1 cellular context compared by ENCODE assay signal in the genomic region with DNA sequence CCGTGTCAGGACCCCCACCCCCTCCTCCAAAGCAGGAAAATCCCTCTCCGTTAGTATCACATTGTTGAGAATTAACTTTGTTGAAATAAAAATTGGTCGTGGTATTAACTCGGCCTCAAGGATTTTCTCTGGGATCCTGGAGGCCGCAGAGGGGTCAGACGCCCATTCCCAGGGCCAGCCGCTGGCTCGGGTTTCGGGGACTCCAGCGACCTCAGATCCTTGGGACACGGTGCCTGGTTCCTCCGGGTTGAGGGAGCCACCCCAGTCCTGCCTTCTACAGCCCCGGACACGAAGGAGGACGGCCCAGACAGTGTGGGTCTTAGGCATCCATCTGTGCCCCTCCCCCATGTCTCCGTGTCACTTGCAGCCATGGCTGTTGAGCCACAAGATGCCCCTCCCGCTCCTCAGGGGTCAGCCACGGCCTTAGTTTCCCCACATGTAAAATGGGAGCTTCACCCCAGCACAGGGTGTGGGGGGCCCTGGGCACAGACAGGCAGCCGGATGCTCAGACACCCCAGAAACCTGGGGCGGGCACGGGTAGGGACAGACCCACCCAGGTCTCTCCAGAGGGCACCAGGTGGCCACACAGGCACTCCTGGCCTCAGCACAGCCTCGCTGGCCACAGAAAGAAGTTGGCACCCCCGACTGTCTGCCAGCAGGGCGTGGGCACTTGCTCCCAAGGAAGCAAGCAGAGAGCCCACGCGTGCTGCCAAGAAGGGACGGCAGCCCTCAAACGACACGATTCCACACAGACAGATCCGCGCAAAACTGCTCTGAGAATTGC.
TF ChIP-seq lines count a peak whose summit lies in the region.

No MANE protein-coding gene starts in this region.

TF ChIP-seq in GM23338, 12 proteins besides CTCF, POLR2A, EP300 and RAD21:
- TF ChIP-seq STAT1 (IDR thresholded peaks at IDR 0.05; ENCODE audit: unreplicated experiment) = no peak
- TF ChIP-seq, protein P1, sequence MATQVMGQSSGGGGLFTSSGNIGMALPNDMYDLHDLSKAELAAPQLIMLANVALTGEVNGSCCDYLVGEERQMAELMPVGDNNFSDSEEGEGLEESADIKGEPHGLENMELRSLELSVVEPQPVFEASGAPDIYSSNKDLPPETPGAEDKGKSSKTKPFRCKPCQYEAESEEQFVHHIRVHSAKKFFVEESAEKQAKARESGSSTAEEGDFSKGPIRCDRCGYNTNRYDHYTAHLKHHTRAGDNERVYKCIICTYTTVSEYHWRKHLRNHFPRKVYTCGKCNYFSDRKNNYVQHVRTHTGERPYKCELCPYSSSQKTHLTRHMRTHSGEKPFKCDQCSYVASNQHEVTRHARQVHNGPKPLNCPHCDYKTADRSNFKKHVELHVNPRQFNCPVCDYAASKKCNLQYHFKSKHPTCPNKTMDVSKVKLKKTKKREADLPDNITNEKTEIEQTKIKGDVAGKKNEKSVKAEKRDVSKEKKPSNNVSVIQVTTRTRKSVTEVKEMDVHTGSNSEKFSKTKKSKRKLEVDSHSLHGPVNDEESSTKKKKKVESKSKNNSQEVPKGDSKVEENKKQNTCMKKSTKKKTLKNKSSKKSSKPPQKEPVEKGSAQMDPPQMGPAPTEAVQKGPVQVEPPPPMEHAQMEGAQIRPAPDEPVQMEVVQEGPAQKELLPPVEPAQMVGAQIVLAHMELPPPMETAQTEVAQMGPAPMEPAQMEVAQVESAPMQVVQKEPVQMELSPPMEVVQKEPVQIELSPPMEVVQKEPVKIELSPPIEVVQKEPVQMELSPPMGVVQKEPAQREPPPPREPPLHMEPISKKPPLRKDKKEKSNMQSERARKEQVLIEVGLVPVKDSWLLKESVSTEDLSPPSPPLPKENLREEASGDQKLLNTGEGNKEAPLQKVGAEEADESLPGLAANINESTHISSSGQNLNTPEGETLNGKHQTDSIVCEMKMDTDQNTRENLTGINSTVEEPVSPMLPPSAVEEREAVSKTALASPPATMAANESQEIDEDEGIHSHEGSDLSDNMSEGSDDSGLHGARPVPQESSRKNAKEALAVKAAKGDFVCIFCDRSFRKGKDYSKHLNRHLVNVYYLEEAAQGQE (IDR thresholded peaks at IDR 0.05; ENCODE audit: unreplicated experiment) = no peak
- TF ChIP-seq, protein P2, sequence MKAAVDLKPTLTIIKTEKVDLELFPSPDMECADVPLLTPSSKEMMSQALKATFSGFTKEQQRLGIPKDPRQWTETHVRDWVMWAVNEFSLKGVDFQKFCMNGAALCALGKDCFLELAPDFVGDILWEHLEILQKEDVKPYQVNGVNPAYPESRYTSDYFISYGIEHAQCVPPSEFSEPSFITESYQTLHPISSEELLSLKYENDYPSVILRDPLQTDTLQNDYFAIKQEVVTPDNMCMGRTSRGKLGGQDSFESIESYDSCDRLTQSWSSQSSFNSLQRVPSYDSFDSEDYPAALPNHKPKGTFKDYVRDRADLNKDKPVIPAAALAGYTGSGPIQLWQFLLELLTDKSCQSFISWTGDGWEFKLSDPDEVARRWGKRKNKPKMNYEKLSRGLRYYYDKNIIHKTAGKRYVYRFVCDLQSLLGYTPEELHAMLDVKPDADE (IDR thresholded peaks at IDR 0.05) = no peak
- TF ChIP-seq EZH2 (IDR thresholded peaks at IDR 0.05; ENCODE audit: low read depth, unreplicated experiment) = no peak
- TF ChIP-seq, protein P3, sequence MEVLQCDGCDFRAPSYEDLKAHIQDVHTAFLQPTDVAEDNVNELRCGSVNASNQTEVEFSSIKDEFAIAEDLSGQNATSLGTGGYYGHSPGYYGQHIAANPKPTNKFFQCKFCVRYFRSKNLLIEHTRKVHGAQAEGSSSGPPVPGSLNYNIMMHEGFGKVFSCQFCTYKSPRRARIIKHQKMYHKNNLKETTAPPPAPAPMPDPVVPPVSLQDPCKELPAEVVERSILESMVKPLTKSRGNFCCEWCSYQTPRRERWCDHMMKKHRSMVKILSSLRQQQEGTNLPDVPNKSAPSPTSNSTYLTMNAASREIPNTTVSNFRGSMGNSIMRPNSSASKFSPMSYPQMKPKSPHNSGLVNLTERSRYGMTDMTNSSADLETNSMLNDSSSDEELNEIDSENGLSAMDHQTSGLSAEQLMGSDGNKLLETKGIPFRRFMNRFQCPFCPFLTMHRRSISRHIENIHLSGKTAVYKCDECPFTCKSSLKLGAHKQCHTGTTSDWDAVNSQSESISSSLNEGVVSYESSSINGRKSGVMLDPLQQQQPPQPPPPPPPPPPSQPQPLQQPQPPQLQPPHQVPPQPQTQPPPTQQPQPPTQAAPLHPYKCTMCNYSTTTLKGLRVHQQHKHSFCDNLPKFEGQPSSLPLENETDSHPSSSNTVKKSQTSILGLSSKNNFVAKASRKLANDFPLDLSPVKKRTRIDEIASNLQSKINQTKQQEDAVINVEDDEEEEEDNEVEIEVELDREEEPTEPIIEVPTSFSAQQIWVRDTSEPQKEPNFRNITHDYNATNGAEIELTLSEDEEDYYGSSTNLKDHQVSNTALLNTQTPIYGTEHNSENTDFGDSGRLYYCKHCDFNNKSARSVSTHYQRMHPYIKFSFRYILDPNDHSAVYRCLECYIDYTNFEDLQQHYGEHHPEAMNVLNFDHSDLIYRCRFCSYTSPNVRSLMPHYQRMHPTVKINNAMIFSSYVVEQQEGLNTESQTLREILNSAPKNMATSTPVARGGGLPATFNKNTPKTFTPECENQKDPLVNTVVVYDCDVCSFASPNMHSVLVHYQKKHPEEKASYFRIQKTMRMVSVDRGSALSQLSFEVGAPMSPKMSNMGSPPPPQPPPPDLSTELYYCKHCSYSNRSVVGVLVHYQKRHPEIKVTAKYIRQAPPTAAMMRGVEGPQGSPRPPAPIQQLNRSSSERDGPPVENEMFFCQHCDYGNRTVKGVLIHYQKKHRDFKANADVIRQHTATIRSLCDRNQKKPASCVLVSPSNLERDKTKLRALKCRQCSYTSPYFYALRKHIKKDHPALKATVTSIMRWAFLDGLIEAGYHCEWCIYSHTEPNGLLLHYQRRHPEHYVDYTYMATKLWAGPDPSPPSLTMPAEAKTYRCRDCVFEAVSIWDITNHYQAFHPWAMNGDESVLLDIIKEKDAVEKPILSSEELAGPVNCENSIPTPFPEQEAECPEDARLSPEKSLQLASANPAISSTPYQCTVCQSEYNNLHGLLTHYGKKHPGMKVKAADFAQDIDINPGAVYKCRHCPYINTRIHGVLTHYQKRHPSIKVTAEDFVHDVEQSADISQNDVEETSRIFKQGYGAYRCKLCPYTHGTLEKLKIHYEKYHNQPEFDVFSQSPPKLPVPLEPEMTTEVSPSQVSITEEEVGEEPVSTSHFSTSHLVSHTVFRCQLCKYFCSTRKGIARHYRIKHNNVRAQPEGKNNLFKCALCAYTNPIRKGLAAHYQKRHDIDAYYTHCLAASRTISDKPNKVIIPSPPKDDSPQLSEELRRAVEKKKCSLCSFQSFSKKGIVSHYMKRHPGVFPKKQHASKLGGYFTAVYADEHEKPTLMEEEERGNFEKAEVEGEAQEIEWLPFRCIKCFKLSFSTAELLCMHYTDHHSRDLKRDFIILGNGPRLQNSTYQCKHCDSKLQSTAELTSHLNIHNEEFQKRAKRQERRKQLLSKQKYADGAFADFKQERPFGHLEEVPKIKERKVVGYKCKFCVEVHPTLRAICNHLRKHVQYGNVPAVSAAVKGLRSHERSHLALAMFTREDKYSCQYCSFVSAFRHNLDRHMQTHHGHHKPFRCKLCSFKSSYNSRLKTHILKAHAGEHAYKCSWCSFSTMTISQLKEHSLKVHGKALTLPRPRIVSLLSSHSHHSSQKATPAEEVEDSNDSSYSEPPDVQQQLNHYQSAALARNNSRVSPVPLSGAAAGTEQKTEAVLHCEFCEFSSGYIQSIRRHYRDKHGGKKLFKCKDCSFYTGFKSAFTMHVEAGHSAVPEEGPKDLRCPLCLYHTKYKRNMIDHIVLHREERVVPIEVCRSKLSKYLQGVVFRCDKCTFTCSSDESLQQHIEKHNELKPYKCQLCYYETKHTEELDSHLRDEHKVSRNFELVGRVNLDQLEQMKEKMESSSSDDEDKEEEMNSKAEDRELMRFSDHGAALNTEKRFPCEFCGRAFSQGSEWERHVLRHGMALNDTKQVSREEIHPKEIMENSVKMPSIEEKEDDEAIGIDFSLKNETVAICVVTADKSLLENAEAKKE (CRISPR knock-in tag; IDR thresholded peaks at IDR 0.05) = no peak
- no peak for TF ChIP-seq JUNB (IDR thresholded peaks at IDR 0.05; ENCODE audit: unreplicated experiment)
- no peak for TF ChIP-seq ZNF331 (CRISPR knock-in tag; IDR thresholded peaks at IDR 0.05; ENCODE audit: low read depth)
- TF ChIP-seq NANOG (IDR thresholded peaks at IDR 0.05; ENCODE audit: borderline replicate concordance) = no peak
- no peak for TF ChIP-seq POLR2AphosphoS5 (IDR thresholded peaks at IDR 0.05; ENCODE audit: low read depth)
- TF ChIP-seq EZH2phosphoT487 (IDR thresholded peaks at IDR 0.05; ENCODE audit: unreplicated experiment) = no peak
- no peak for TF ChIP-seq ZNF114 (CRISPR knock-in tag; IDR thresholded peaks at IDR 0.05)
TF ChIP-seq in GM23338: peak in this region for 0.
